9 cellular contexts compared by ENCODE assay signal in the genomic region with DNA sequence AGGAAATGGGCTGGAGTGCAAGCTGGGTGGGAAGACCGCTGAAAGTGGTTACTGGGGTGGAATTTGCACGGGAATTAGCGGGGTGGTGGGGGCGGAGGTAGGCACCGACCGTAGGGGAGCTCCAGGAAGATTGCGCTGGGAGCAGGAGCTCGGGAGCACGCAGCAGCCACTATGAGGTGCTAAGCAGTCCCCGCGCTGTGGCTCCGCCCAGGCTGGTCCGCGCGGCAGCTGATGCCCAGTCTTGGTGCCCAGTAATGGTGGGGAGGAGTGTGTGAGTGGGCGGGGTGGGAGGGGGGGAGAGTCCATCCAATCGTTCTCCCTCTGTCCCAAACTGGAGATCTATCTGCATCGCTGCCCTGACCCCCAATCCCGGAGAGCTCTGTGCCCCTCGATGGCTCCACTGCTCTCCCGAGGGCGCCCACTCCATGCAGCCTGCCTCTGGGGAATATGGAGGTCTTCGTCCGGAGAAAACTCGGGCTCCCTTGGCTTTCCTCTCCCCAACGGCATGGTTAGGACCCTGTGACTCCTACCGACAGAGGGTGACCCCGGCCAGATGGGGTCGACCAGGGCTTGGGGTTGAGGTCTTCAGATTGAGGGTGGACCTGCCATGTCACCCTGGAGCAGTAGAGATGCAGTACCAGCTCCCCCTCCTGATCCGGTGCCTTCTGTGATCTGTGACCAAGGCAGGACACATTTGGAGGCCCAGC. TPM values are rescaled to one million over a fixed set of nuclear protein-coding genes. Genes with fewer than 3 reads are reported as not detected.
DNase-seq lines count a peak whose midpoint lies in the region; ATAC-seq, FAIRE-seq and TF ChIP-seq lines count a peak whose summit lies in the region.
"Had no signal": no experiment of that assay in that cellular context is flagged by ENCODE, and none has a peak within 500 bp of the region (broad histone marks: within the 10 kb centered on the region; RNA-seq: fewer than 3 reads in every experiment).

No MANE protein-coding gene starts in this region.

- no peaks in the 10 kb centered on the region for H3K9me3 ChIP-seq in transverse colon

- in situ Hi-C loops in transverse colon (cut with MboI; ENCODE audit: low pct_ligation_motif_present in 1 of 4, low pct_unique_long_range_greater_than_20kb in 1 of 4, low sequenced_read_pairs in 3 of 4), result loop anchor here in 3 of 4 donors (10.0 kb wide), 2 partner anchors 62 to 72 kb away; no protein-coding TSS in a partner anchor

- TF ChIP-seq POLR2A in transverse colon (IDR thresholded peaks at IDR 0.05), result no peak

- H3K4me1 ChIP-seq in transverse colon, result peaks cover 8 to 28% (median 14%) of the 10 kb centered on the region in 4 donors

- intact Hi-C loops in dorsolateral prefrontal cortex (cut with DNase I) (loop anchor here in 1 of 2 donors (1.0 kb wide), 1 partner anchor 65 kb away; no protein-coding TSS in a partner anchor), transverse colon (cut with DNase I; ENCODE audit: low total_unique reads) (loop anchor here (5.0 kb wide), 2 partner anchors 55 to 65 kb away; no protein-coding TSS in a partner anchor)

- no peak for FAIRE-seq in GM19239 (lab: Jason Lieb, UNC)

- peak; percentile 58 for DNase-seq in activated CD8-positive, alpha-beta memory T cell treated with anti-CD3 and anti-CD28 coated beads, Interleukin-2, amount 50 U/mL, for 48 hours
- DNase-seq in activated CD8-positive, alpha-beta memory T cell treated with anti-CD3 and anti-CD28 coated beads, Interleukin-2, amount 50 U/mL, for 4 hours, result no peak
- peak; percentile 57 to 79 (median 70) for DNase-seq in dorsolateral prefrontal cortex
- DNase-seq in midbrain (lab: John Stamatoyannopoulos, UW), result peak; percentile 58
- no peak for DNase-seq in transverse colon
- DNase-seq in GM19239 (ENCODE audit: insufficient read length, low spot score), result no peak
- DNase-seq in effector CD4-positive, alpha-beta T cell, result no peak

- 40 to 68% methylated on average over 4 to 28 of the region's 30 CpGs for WGBS in transverse colon (ENCODE audit: low coverage in 1 of 2), 2 donors

- H3K27ac ChIP-seq in dorsolateral prefrontal cortex (peak overlapping the region in 58 of 59 donors; percentile 33 to 97 (median 90)), transverse colon (peak overlapping the region; percentile 78 to 91 (median 88))

- peaks cover 0 to 7% (median 2%) of the 10 kb centered on the region in 4 donors for H3K36me3 ChIP-seq in transverse colon

- no peaks in the 10 kb centered on the region for H3K27me3 ChIP-seq in dorsolateral prefrontal cortex
- no peaks in the 10 kb centered on the region for H3K27me3 ChIP-seq in transverse colon

- H3K4me3 ChIP-seq in dorsolateral prefrontal cortex (peak overlapping the region; percentile 3 to 74 (median 59)), transverse colon (peak overlapping the region in 1 of 4 donors; percentile 63)

- TF ChIP-seq CTCF in dorsolateral prefrontal cortex (IDR thresholded peaks at IDR 0.05 in 54 of 56, conservative IDR thresholded peaks at IDR 0.05 in 2 of 56; ENCODE audit: low read depth in 1 of 56, partially characterized antibody in 56 of 56), result peak in 9 of 56 donors; percentile 7 to 33 (median 13)
- TF ChIP-seq CTCF in transverse colon (IDR thresholded peaks at IDR 0.05), result peak in 1 of 5 experiments; percentile 23

- no peak for ATAC-seq in GM19455 (IDR thresholded peaks at IDR 0.05; ENCODE audit: unreplicated experiment)

- no peak for TF ChIP-seq EP300 in transverse colon (IDR thresholded peaks at IDR 0.05; ENCODE audit: low read depth)

RNA-seq across cellular contexts. Expression of gene TP53TG5, which starts 5.3 kb away (rescaled TPM):
- total RNA-seq in dorsolateral prefrontal cortex (10 to 100 TPM in 83 of 120 experiments, 1 to 10 TPM in 37; 1.0 to 82.8 (median 15.3) TPM), transverse colon (under 1 TPM in 1 of 4 donors, not detected in 3; 0.14 TPM)
- total RNA-seq: renal cortical epithelial cell had no signal

RNA-seq across cellular contexts. Expression of gene SYS1, which starts 9.8 kb away (rescaled TPM):
- 10 to 100 TPM; 19.5 to 49.7 (median 29.3) TPM for total RNA-seq in dorsolateral prefrontal cortex
- 10 to 100 TPM in 3 of 4 donors, 1 to 10 TPM in 1; 5.6 to 64.7 (median 38.4) TPM for total RNA-seq in transverse colon

RNA-seq across cellular contexts. Expression of gene SDC4, which starts 24.6 kb away (rescaled TPM):
- 100 to 1,000 TPM in 16 of 120 experiments, 10 to 100 TPM in 104; 20.8 to 232 (median 66.2) TPM for total RNA-seq in dorsolateral prefrontal cortex
- total RNA-seq in transverse colon, result 100 to 1,000 TPM in 2 of 4 donors, 10 to 100 TPM in 2; 60.7 to 140 (median 94.3) TPM

RNA-seq across cellular contexts. Expression of gene DBNDD2, which starts 35.3 kb away (rescaled TPM):
- total RNA-seq in dorsolateral prefrontal cortex, result 1,000 to 10,000 TPM in 2 of 120 experiments, 100 to 1,000 TPM in 118; 113 to 1,403 (median 322) TPM
- total RNA-seq in transverse colon, result 100 to 1,000 TPM in 1 of 4 donors, 10 to 100 TPM in 3; 74.5 to 122 (median 84.9) TPM

RNA-seq across cellular contexts. Expression of gene PIGT, which starts 43.1 kb away (rescaled TPM):
- total RNA-seq in dorsolateral prefrontal cortex (100 to 1,000 TPM in 6 of 120 experiments, 10 to 100 TPM in 114; 56.0 to 148 (median 76.4) TPM), transverse colon (100 to 1,000 TPM in 2 of 4 donors, 10 to 100 TPM in 2; 88.3 to 321 (median 108) TPM)

Comparison
In these comparisons a context has a peak if more than half of its experiments do, and no peak if none do; other contexts are left out.
1. DNase-seq: peak in activated CD8-positive, alpha-beta memory T cell treated with anti-CD3 and anti-CD28 coated beads, Interleukin-2, amount 50 U/mL, for 48 hours (single experiment), dorsolateral prefrontal cortex (10 of 10) and midbrain (single experiment); none in activated CD8-positive, alpha-beta memory T cell treated with anti-CD3 and anti-CD28 coated beads, Interleukin-2, amount 50 U/mL, for 4 hours (single experiment), transverse colon (single experiment), GM19239 (single experiment) and effector CD4-positive, alpha-beta T cell (single experiment).